Comparison of ENCODE assay signal across 9 cellular contexts in genomic region chr1:67500413-67500959, GRCh38.
DNase-seq lines count a peak whose midpoint lies in the region; ATAC-seq lines count a peak whose summit lies in the region.
"Had no signal": no experiment of that assay in that cellular context is flagged by ENCODE, and none has a peak within 500 bp of the region (broad histone marks: within the 10 kb centered on the region; RNA-seq: fewer than 3 reads in every experiment).

No MANE protein-coding gene starts in this region.

- H3K9me3 Mint-ChIP-seq in CD4-positive, CD25-positive, alpha-beta regulatory T cell = no peaks in the 10 kb centered on the region
- H3K9me3 Mint-ChIP-seq: dendritic cell treated with granulocyte-macrophage colony-stimulating factor and Interleukin-4, amounts not matched to agents 40 ng/mL and 50 ng/mL, for 4 days had no signal

- no peak overlapping the region for H3K4me3 ChIP-seq in CD4-positive, CD25-positive, alpha-beta regulatory T cell (ENCODE audit: low read depth, low read length)

- peak; percentile 69 to 88 (median 83) for DNase-seq in CD4-positive, CD25-positive, alpha-beta regulatory T cell
- peak; percentile 87 for DNase-seq in NCI-H460 (ENCODE audit: extremely low read depth, low read depth)
- DNase-seq in activated CD4-positive, alpha-beta T cell treated with anti-CD3 and anti-CD28 coated beads for 24 hours (ENCODE audit: low read depth in 2 of 2) = peak; percentile 84 to 86
- DNase-seq in cerebellum (ENCODE audit: low spot score) = peak; percentile 46
- peak; percentile 91 for DNase-seq in left lobe of liver (ENCODE audit: low spot score)
- peak; percentile 91 for DNase-seq in stimulated activated CD4-positive, alpha-beta T cell treated with anti-CD3 and anti-CD28 coated beads, Interleukin-4, amount 100 ng/mL, for 24 hours

- H3K4me1 Mint-ChIP-seq in CD4-positive, CD25-positive, alpha-beta regulatory T cell = peaks cover 0 to 5% (median 2%) of the 10 kb centered on the region in 4 donors

- H3K27me3 ChIP-seq in CD4-positive, CD25-positive, alpha-beta regulatory T cell (ENCODE audit: control insufficient read depth, insufficient read depth, low read length) = peaks cover 5% of the 10 kb centered on the region

- no peak overlapping the region for H3K27ac Mint-ChIP-seq in CD4-positive, CD25-positive, alpha-beta regulatory T cell
- H3K27ac Mint-ChIP-seq: dendritic cell treated with granulocyte-macrophage colony-stimulating factor and Interleukin-4, amounts not matched to agents 40 ng/mL and 50 ng/mL, for 4 days had no signal

- H3K36me3 ChIP-seq in CD4-positive, CD25-positive, alpha-beta regulatory T cell (ENCODE audit: control insufficient read depth, insufficient read depth, low read length) = no peaks in the 10 kb centered on the region

- peaks cover 7% of the 10 kb centered on the region for H3K4me1 ChIP-seq in CD4-positive, CD25-positive, alpha-beta regulatory T cell (ENCODE audit: control insufficient read depth, insufficient read depth, low read length, poor library complexity, severe bottlenecking)

- H3K27ac ChIP-seq in CD4-positive, CD25-positive, alpha-beta regulatory T cell (ENCODE audit: insufficient read depth, low read length, poor library complexity, severe bottlenecking) = no peak overlapping the region

- peaks cover 10% of the 10 kb centered on the region for H3K27me3 Mint-ChIP-seq in CD4-positive, CD25-positive, alpha-beta regulatory T cell

- H3K9me3 ChIP-seq in CD4-positive, CD25-positive, alpha-beta regulatory T cell (ENCODE audit: control insufficient read depth in 2 of 2, low read length in 2 of 2) = no peaks in the 10 kb centered on the region

- no peak overlapping the region for H3K4me3 Mint-ChIP-seq in CD4-positive, CD25-positive, alpha-beta regulatory T cell
- H3K4me3 Mint-ChIP-seq: dendritic cell treated with granulocyte-macrophage colony-stimulating factor and Interleukin-4, amounts not matched to agents 40 ng/mL and 50 ng/mL, for 4 days had no signal

- ATAC-seq in CD4-positive, CD25-positive, alpha-beta regulatory T cell (ENCODE audit: low read depth in 2 of 2) = peak; percentile 99
- ATAC-seq in GM19395 (IDR thresholded peaks at IDR 0.05; ENCODE audit: unreplicated experiment) (peak; percentile 99), HG03457 (IDR thresholded peaks at IDR 0.05; ENCODE audit: unreplicated experiment) (peak; percentile 93), left lobe of liver (peak; percentile 99)

- H3K36me3 Mint-ChIP-seq in CD4-positive, CD25-positive, alpha-beta regulatory T cell = no peaks in the 10 kb centered on the region
